ENCODE assay signal across 15 cellular contexts in the genomic region with DNA sequence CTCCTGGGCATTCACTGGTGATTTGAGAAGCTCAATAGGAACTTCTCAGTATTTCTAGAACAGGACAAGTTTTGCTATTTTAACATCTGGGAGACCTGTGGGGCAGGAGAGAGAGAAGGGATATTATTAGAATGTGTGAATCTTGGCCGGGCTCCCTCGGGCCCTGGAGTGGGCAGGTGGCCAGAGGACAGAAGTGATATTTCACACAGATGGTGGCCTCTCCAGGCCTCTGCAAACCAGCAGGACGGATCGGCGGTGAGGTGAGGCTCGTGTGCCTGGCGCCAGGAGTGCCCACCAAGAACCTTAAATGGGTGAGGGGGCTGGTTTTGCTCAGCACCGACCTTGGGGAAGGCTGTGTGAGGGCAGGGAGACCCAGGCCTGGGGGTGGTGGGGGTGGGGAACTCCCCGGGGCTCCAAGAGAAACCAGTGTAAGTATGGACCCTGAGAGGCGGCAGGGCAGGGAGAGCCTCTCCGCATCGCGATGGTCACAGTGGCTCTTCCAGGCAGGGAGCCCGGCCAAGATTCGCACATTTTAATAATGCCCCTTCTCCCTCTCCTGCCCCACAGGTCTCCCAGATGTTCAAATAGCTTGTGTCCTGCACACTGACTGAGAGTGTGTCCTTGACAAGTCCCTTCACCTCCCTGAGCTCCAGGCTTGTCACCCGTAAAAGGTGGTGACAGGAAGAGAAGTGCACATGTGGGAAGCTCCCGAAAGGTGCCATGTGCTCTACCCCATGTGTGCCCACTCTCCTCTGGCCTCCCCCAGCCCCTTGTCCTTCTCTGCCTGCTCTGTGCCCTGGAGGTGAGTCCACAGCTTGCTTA.
DNase-seq lines count a peak whose midpoint lies in the region; ATAC-seq and TF ChIP-seq lines count a peak whose summit lies in the region.
"Had no signal": no experiment of that assay in that cellular context is flagged by ENCODE, and none has a peak within 500 bp of the region (broad histone marks: within the 10 kb centered on the region; RNA-seq: fewer than 3 reads in every experiment).

No MANE protein-coding gene starts in this region.

- H3K27ac ChIP-seq in BLaER1 treated with 17β-estradiol and CSF1 and Interleukin-3, amounts not matched to agents 10 nM and 100 nM = no peak overlapping the region
- peak overlapping the region; percentile 68 for H3K27ac ChIP-seq in psoas muscle
- H3K27ac ChIP-seq: left lung had no signal

- WGBS in psoas muscle, 3 donors = 20 to 39% (median 21%) methylated on average over 17 of the region's 17 CpGs

- ATAC-seq in psoas muscle = peak; percentile 51 to 91 (median 80)
- no peak for ATAC-seq in GM19324 (IDR thresholded peaks at IDR 0.05; ENCODE audit: low FRiP score, unreplicated experiment)
- ATAC-seq: activated CD8-positive, alpha-beta T cell treated with anti-CD3 and anti-CD28 coated beads for 36 hours; HCT116; left lung had no signal

- peaks cover under 1 to 65% (median 52%) of the 10 kb centered on the region in 10 experiments; a peak in 18 of 20 replicates for H3K4me1 ChIP-seq in BLaER1 treated with 17β-estradiol and CSF1 and Interleukin-3, amounts not matched to agents 10 nM and 100 nM
- H3K4me1 ChIP-seq in psoas muscle = peaks cover 44% of the 10 kb centered on the region
- H3K4me1 ChIP-seq: left lung had no signal

- no peak overlapping the region; a peak in 1 of 22 replicates for H3K9ac ChIP-seq in BLaER1 treated with 17β-estradiol and CSF1 and Interleukin-3, amounts not matched to agents 10 nM and 100 nM

- DNase-seq in RPMI7951 (ENCODE audit: low read depth) (peak; percentile 32), cardiac septum (ENCODE audit: low spot score) (peak; percentile 88), psoas muscle (peak; percentile 64 to 88), NCI-H510A treated with DMSO at 0.1 percent for 48 hours (lab: John Stamatoyannopoulos, UW) (no peak), GF-D8 (lab: John Stamatoyannopoulos, UW) (no peak)
- DNase-seq in activated CD4-positive, alpha-beta T cell treated with anti-CD3 and anti-CD28 coated beads for 48 hours = no peak
- DNase-seq: activated CD8-positive, alpha-beta T cell treated with anti-CD3 and anti-CD28 coated beads for 36 hours; activated T-cell treated with anti-CD3 and anti-CD28 coated beads, Interleukin-2, amount 50 U/mL, for 48 hours; effector CD8-positive, alpha-beta T cell; NCI-H526; OCI-M1 had no signal

- intact Hi-C loops in cardiac septum (cut with DNase I) (no loop called here), psoas muscle (cut with DNase I) (no loop called here)

- no peak overlapping the region for H3K4me3 ChIP-seq in BLaER1 treated with 17β-estradiol and CSF1 and Interleukin-3, amounts not matched to agents 10 nM and 100 nM
- H3K4me3 ChIP-seq in psoas muscle = peak overlapping the region; percentile 34
- H3K4me3 ChIP-seq: left lung had no signal

- TF ChIP-seq CTCF in psoas muscle (IDR thresholded peaks at IDR 0.05) = no peak

- H3K36me3 ChIP-seq in BLaER1 treated with 17β-estradiol and CSF1 and Interleukin-3, amounts not matched to agents 10 nM and 100 nM = no peaks in the 10 kb centered on the region
- H3K36me3 ChIP-seq in psoas muscle (ENCODE audit: insufficient read depth in 1 of 2, low read depth in 1 of 2) = no peaks in the 10 kb centered on the region
- H3K36me3 ChIP-seq: left lung had no signal

- peaks cover 0 to 14% (median 0%) of the 10 kb centered on the region in 11 experiments; a peak in 5 of 22 replicates for H3K9me3 ChIP-seq in BLaER1 treated with 17β-estradiol and CSF1 and Interleukin-3, amounts not matched to agents 10 nM and 100 nM (replicated peaks in 1 of 11)
- H3K9me3 ChIP-seq in psoas muscle = no peaks in the 10 kb centered on the region
- H3K9me3 ChIP-seq: left lung had no signal

- peaks cover 0 to 21% (median 4%) of the 10 kb centered on the region in 11 experiments; a peak in 9 of 22 replicates for H4K20me1 ChIP-seq in BLaER1 treated with 17β-estradiol and CSF1 and Interleukin-3, amounts not matched to agents 10 nM and 100 nM

- H3K27me3 ChIP-seq in BLaER1 treated with 17β-estradiol and CSF1 and Interleukin-3, amounts not matched to agents 10 nM and 100 nM = no peaks in the 10 kb centered on the region
- no peaks in the 10 kb centered on the region for H3K27me3 ChIP-seq in psoas muscle (ENCODE audit: insufficient read depth in 3 of 3, low read length in 2 of 3)

- H3K4me2 ChIP-seq in BLaER1 treated with 17β-estradiol and CSF1 and Interleukin-3, amounts not matched to agents 10 nM and 100 nM = peak overlapping the region in 8 of 11 experiments; percentile 20 to 87 (median 80); a peak in 14 of 22 replicates

Comparison
In these comparisons a context has a peak if more than half of its experiments do, and no peak if none do; other contexts are left out.
1. DNase-seq: peak in RPMI7951 (single experiment), cardiac septum (single experiment) and psoas muscle (2 of 2); none in NCI-H510A treated with DMSO at 0.1 percent for 48 hours (single experiment), activated CD4-positive, alpha-beta T cell treated with anti-CD3 and anti-CD28 coated beads for 48 hours (single experiment) and GF-D8 (single experiment).